ENCODE assay signal across 1 cellular context in genomic region chr5:138502121-138502520, GRCh38.
TF ChIP-seq lines count a peak whose summit lies in the region.

No MANE protein-coding gene starts in this region.

TF ChIP-seq in GM23338, 12 proteins besides CTCF, POLR2A, EP300 and RAD21:
- TF ChIP-seq STAT1 (IDR thresholded peaks at IDR 0.05; ENCODE audit: unreplicated experiment): no peak
- TF ChIP-seq EZH2 (IDR thresholded peaks at IDR 0.05; ENCODE audit: low read depth, unreplicated experiment): no peak
- no peak for TF ChIP-seq ZNF462 (CRISPR knock-in tag; IDR thresholded peaks at IDR 0.05)
- no peak for TF ChIP-seq ETS1 (IDR thresholded peaks at IDR 0.05)
- no peak for TF ChIP-seq REST (IDR thresholded peaks at IDR 0.05; ENCODE audit: unreplicated experiment)
- no peak for TF ChIP-seq CREB1 (CRISPR knock-in tag; IDR thresholded peaks at IDR 0.05; ENCODE audit: low read depth)
- TF ChIP-seq POLR2AphosphoS5 (IDR thresholded peaks at IDR 0.05; ENCODE audit: low read depth): no peak
- no peak for TF ChIP-seq ZNF114 (CRISPR knock-in tag; IDR thresholded peaks at IDR 0.05)
- TF ChIP-seq ZNF331 (CRISPR knock-in tag; IDR thresholded peaks at IDR 0.05; ENCODE audit: low read depth): no peak
- no peak for TF ChIP-seq EZH2phosphoT487 (IDR thresholded peaks at IDR 0.05; ENCODE audit: unreplicated experiment)
- no peak for TF ChIP-seq NANOG (IDR thresholded peaks at IDR 0.05; ENCODE audit: borderline replicate concordance)
- no peak for TF ChIP-seq JUNB (IDR thresholded peaks at IDR 0.05; ENCODE audit: unreplicated experiment)
